16 cellular contexts compared by ENCODE assay signal in genomic region chr17:57215317-57215716, GRCh38. TPM values are rescaled to one million over a fixed set of nuclear protein-coding genes. Genes with fewer than 3 reads are reported as not detected.
DNase-seq lines count a peak whose midpoint lies in the region; ATAC-seq and TF ChIP-seq lines count a peak whose summit lies in the region.
"Had no signal": no experiment of that assay in that cellular context is flagged by ENCODE, and none has a peak within 500 bp of the region (broad histone marks: within the 10 kb centered on the region; RNA-seq: fewer than 3 reads in every experiment).

No MANE protein-coding gene starts in this region.

- DNase-seq in GM23338 (ENCODE audit: low spot score) (no peak), fibroblast of gingiva (ENCODE audit: low read depth) (peak; percentile 56), pulmonary artery endothelial cell (ENCODE audit: low read depth, low spot score) (peak; percentile 30), amniotic stem cell (lab: John Stamatoyannopoulos, UW) (no peak), WTC11 (ENCODE audit: low spot score) (no peak)
- DNase-seq in activated naive CD4-positive, alpha-beta T cell treated with anti-CD3 and anti-CD28 coated beads, Interleukin-2, amount 50 U/mL, for 72 hours (ENCODE audit: low spot score in 2 of 2), result no peak
- DNase-seq: activated naive CD8-positive, alpha-beta T cell treated with anti-CD3 and anti-CD28 coated beads, Interleukin-2, amount 10 ng/mL, durations not matched to agents 7 days and 5 days; foreskin melanocyte; kidney glomerular epithelial cell; retina; stimulated activated CD4-positive, alpha-beta T cell treated with anti-CD3 and anti-CD28 coated beads, Interleukin-4, amount 100 ng/mL, for 4 hours had no signal

- H3K4me3 Mint-ChIP-seq in GM23338, result no peak overlapping the region
- H3K4me3 Mint-ChIP-seq in WTC11, result no peak overlapping the region
- H3K4me3 Mint-ChIP-seq: activated naive CD8-positive, alpha-beta T cell treated with anti-CD3 and anti-CD28 coated beads, Interleukin-2, amount 10 ng/mL, durations not matched to agents 7 days and 5 days; stimulated activated memory B cell treated with anti-CD40 and anti-IgM and Interleukin-4, amounts not matched to agents 10 μg/mL and 1 μg/mL and 100 μg/mL, for 72 hours had no signal

- CTCF ChIA-PET in WTC11 (lab: Charles Lee), result no interaction called here

- H3K36me3 Mint-ChIP-seq in GM23338 (ENCODE audit: low read depth) (no peaks in the 10 kb centered on the region), WTC11 (no peaks in the 10 kb centered on the region)
- no peaks in the 10 kb centered on the region for H3K36me3 Mint-ChIP-seq in activated naive CD4-positive, alpha-beta T cell treated with anti-CD3 and anti-CD28 coated beads, Interleukin-2, amount 50 U/mL, for 72 hours
- H3K36me3 Mint-ChIP-seq: activated naive CD8-positive, alpha-beta T cell treated with anti-CD3 and anti-CD28 coated beads, Interleukin-2, amount 10 ng/mL, durations not matched to agents 7 days and 5 days; stimulated activated memory B cell treated with anti-CD40 and anti-IgM and Interleukin-4, amounts not matched to agents 10 μg/mL and 1 μg/mL and 100 μg/mL, for 72 hours had no signal

- H3K4me3 ChIP-seq in GM23338, result no peak overlapping the region
- H3K4me3 ChIP-seq: coronary artery had no signal

- no peaks in the 10 kb centered on the region for H3K36me3 ChIP-seq in GM23338 (ENCODE audit: insufficient read depth)

- H3K79me2 ChIP-seq in GM23338 (replicated peaks; ENCODE audit: insufficient read depth), result no peaks in the 10 kb centered on the region

- TF ChIP-seq CTCF in GM23338 (conservative IDR thresholded peaks at IDR 0.05; ENCODE audit: low read depth in 2 of 2) (no peak), WTC11 (IDR thresholded peaks at IDR 0.05) (no peak)

- H3K27me3 Mint-ChIP-seq in GM23338 (ENCODE audit: insufficient read depth, low read depth, poor library complexity) (peaks cover 2% of the 10 kb centered on the region), WTC11 (ENCODE audit: low read depth) (no peaks in the 10 kb centered on the region)

- peak overlapping the region; percentile 76 for H2AFZ ChIP-seq in GM23338

- H3K9me3 Mint-ChIP-seq in GM23338 (no peaks in the 10 kb centered on the region), WTC11 (peaks cover 9% of the 10 kb centered on the region)
- H3K9me3 Mint-ChIP-seq in activated naive CD4-positive, alpha-beta T cell treated with anti-CD3 and anti-CD28 coated beads, Interleukin-2, amount 50 U/mL, for 72 hours, result no peaks in the 10 kb centered on the region
- H3K9me3 Mint-ChIP-seq: activated naive CD8-positive, alpha-beta T cell treated with anti-CD3 and anti-CD28 coated beads, Interleukin-2, amount 10 ng/mL, durations not matched to agents 7 days and 5 days; stimulated activated memory B cell treated with anti-CD40 and anti-IgM and Interleukin-4, amounts not matched to agents 10 μg/mL and 1 μg/mL and 100 μg/mL, for 72 hours had no signal

- no peak for ATAC-seq in GM23338
- ATAC-seq in SK-N-SH treated with all-trans-retinoic acid at 6 μM for 48 hours, result peak; percentile 91
- no peak for ATAC-seq in activated naive CD4-positive, alpha-beta T cell treated with anti-CD3 and anti-CD28 coated beads, Interleukin-2, amount 50 U/mL, for 72 hours
- ATAC-seq in WTC11, result no peak
- no peak for ATAC-seq in HG03159 (IDR thresholded peaks at IDR 0.05; ENCODE audit: unreplicated experiment)
- ATAC-seq: stimulated activated memory B cell treated with anti-CD40 and anti-IgM and Interleukin-4, amounts not matched to agents 10 μg/mL and 1 μg/mL and 100 μg/mL, for 72 hours had no signal

- H4K20me1 ChIP-seq in GM23338 (replicated peaks; ENCODE audit: insufficient read depth), result no peaks in the 10 kb centered on the region

- H3K27me3 ChIP-seq in GM23338 (ENCODE audit: insufficient read depth), result no peaks in the 10 kb centered on the region

- POLR2A ChIA-PET in WTC11 (lab: Charles Lee), result no interaction called here

- H3F3A ChIP-seq in GM23338 (replicated peaks; ENCODE audit: low read depth), result no peaks in the 10 kb centered on the region

- H3K27ac ChIP-seq in GM23338 (ENCODE audit: low read depth), result no peak overlapping the region
- H3K27ac ChIP-seq: coronary artery, HL-60 had no signal

- no peak overlapping the region for H3K4me2 ChIP-seq in GM23338

- H3K4me1 ChIP-seq in GM23338 (ENCODE audit: insufficient read depth), result no peaks in the 10 kb centered on the region

- H3K27ac Mint-ChIP-seq in GM23338 (no peak overlapping the region), WTC11 (no peak overlapping the region)
- H3K27ac Mint-ChIP-seq in activated naive CD4-positive, alpha-beta T cell treated with anti-CD3 and anti-CD28 coated beads, Interleukin-2, amount 50 U/mL, for 72 hours, result no peak overlapping the region
- H3K27ac Mint-ChIP-seq: activated naive CD8-positive, alpha-beta T cell treated with anti-CD3 and anti-CD28 coated beads, Interleukin-2, amount 10 ng/mL, durations not matched to agents 7 days and 5 days; stimulated activated memory B cell treated with anti-CD40 and anti-IgM and Interleukin-4, amounts not matched to agents 10 μg/mL and 1 μg/mL and 100 μg/mL, for 72 hours had no signal

- H3K9me2 ChIP-seq in GM23338 (ENCODE audit: insufficient read depth), result peaks cover 5% of the 10 kb centered on the region; the same call in 1 of the 2 replicates

- peaks cover 3% of the 10 kb centered on the region; the same call in 1 of the 3 replicates for H3K4me1 Mint-ChIP-seq in GM23338
- H3K4me1 Mint-ChIP-seq in WTC11, result peaks cover 7% of the 10 kb centered on the region
- H3K4me1 Mint-ChIP-seq: activated naive CD8-positive, alpha-beta T cell treated with anti-CD3 and anti-CD28 coated beads, Interleukin-2, amount 10 ng/mL, durations not matched to agents 7 days and 5 days; stimulated activated memory B cell treated with anti-CD40 and anti-IgM and Interleukin-4, amounts not matched to agents 10 μg/mL and 1 μg/mL and 100 μg/mL, for 72 hours had no signal

TF ChIP-seq in GM23338, 12 proteins besides CTCF, POLR2A, EP300 and RAD21:
- no peak for TF ChIP-seq ZNF114 (CRISPR knock-in tag; IDR thresholded peaks at IDR 0.05)
- TF ChIP-seq STAT1 (IDR thresholded peaks at IDR 0.05; ENCODE audit: unreplicated experiment), result no peak

TF ChIP-seq in SK-N-SH treated with all-trans-retinoic acid at 6 μM for 48 hours, 23 proteins besides CTCF, POLR2A, EP300 and RAD21:
- TF ChIP-seq RARB (CRISPR knock-in tag; IDR thresholded peaks at IDR 0.05), result no peak
- TF ChIP-seq ESRRG (CRISPR knock-in tag; IDR thresholded peaks at IDR 0.05), result no peak

TF ChIP-seq in WTC11, 78 proteins besides CTCF, POLR2A, EP300 and RAD21:
- TF ChIP-seq ZNF396 (CRISPR knock-in tag; IDR thresholded peaks at IDR 0.05; ENCODE audit: borderline replicate concordance) (no peak), ZNF425 (CRISPR knock-in tag; conservative IDR thresholded peaks at IDR 0.05) (no peak)

RNA-seq across cellular contexts. Expression of gene MSI2, which starts 41.0 kb away (rescaled TPM):
- 34.0 and 41.8 TPM in 2 replicates for total RNA-seq in GM23338 (2014; rRNA removed; shearing (Covaris generic))
- 18.9 and 19.1 TPM in 2 replicates for polyA plus RNA-seq in GM23338 (2016; fragmentation: Nextera tagmentation; extraction: Ambion mirVana)
- 22.8 and 29.8 TPM in 2 replicates for total RNA-seq in pulmonary artery endothelial cell
- 10 to 100 TPM; 54.1 to 74.8 TPM for total RNA-seq in activated naive CD4-positive, alpha-beta T cell treated with anti-CD3 and anti-CD28 coated beads, Interleukin-2, amount 50 U/mL, for 72 hours
- total RNA-seq in WTC11 (2021), result 79.9 to 87.0 TPM (median 82.1 TPM) in 3 replicates

Comparison
In these comparisons a context has a peak if more than half of its experiments do, and no peak if none do; other contexts are left out.
1. DNase-seq: peak in fibroblast of gingiva (single experiment) and pulmonary artery endothelial cell (single experiment); none in GM23338 (single experiment), activated naive CD4-positive, alpha-beta T cell treated with anti-CD3 and anti-CD28 coated beads, Interleukin-2, amount 50 U/mL, for 72 hours (0 of 2), amniotic stem cell (single experiment) and WTC11 (single experiment).